In genomic region chr22:23117275-23117674, GRCh38 we compare ENCODE assay signal across 34 cellular contexts. TPM values are rescaled to one million over a fixed set of nuclear protein-coding genes. Genes with fewer than 3 reads are reported as not detected.
"Had no signal": no experiment of that assay in that cellular context is flagged by ENCODE, and none has a peak within 500 bp of the region (broad histone marks: within the 10 kb centered on the region; RNA-seq: fewer than 3 reads in every experiment).

No MANE protein-coding gene starts in this region.

- DNase-seq: activated CD4-positive, alpha-beta T cell treated with anti-CD3 and anti-CD28 coated beads for 1 hour; activated CD4-positive, alpha-beta T cell treated with anti-CD3 and anti-CD28 coated beads for 48 hours; activated CD4-positive, alpha-beta T cell treated with anti-CD3 and anti-CD28 coated beads, Interleukin-2, amount 50 U/mL, for 4 hours; activated CD4-positive, CD25-positive, alpha-beta regulatory T cell; activated CD8-positive, alpha-beta T cell treated with anti-CD3 and anti-CD28 coated beads for 36 hours; activated effector memory CD4-positive, alpha-beta T cell treated with anti-CD3 and anti-CD28 coated beads, Interleukin-2, amount 50 U/mL, for 16 hours; activated naive CD4-positive, alpha-beta T cell; activated naive CD4-positive, alpha-beta T cell treated with anti-CD3 and anti-CD28 coated beads, Interleukin-2, amount 50 U/mL, for 16 hours; activated naive CD8-positive, alpha-beta T cell treated with anti-CD3 and anti-CD28 coated beads for 36 hours; activated T-cell treated with anti-CD3 and anti-CD28 coated beads, Interleukin-2, amount 50 U/mL, for 1 hour; activated T-cell treated with anti-CD3 and anti-CD28 coated beads, Interleukin-2, amount 50 U/mL, for 72 hours; amniotic stem cell; central memory CD4-positive, alpha-beta T cell; NCI-H1105 treated with DMSO at 0.1 percent for 48 hours; NCI-H1436; NCI-H1694; NCI-H1930; NCI-H526; NCI-H748 treated with DMSO at 0.1 percent for 48 hours; NK-92 treated with Interleukin-12 subunit alpha and Interleukin-12 subunit beta, amount 100 ng/mL, for 24 hours; PC-3; Peyer's patch; RPMI8226; SIG-M5; T1000; WERI-Rb-1 had no signal

- H3K4me1 ChIP-seq: ascending aorta, breast epithelium, Peyer's patch had no signal

- H3K9me3 ChIP-seq: ascending aorta, breast epithelium, Peyer's patch had no signal

- H3K27ac ChIP-seq: ascending aorta, Peyer's patch, WERI-Rb-1 had no signal

- H3K4me3 ChIP-seq: ascending aorta, breast epithelium, Peyer's patch had no signal

- H3K27me3 ChIP-seq: ascending aorta, breast epithelium, Peyer's patch had no signal

- ATAC-seq: activated CD8-positive, alpha-beta T cell treated with anti-CD3 and anti-CD28 coated beads for 36 hours; activated T-cell treated with anti-CD3 and anti-CD28 coated beads, Interleukin-2, amount 50 U/mL, for 72 hours; activated T-helper 17 cell treated with anti-CD3 and anti-CD28 coated beads, Interleukin-2, amount 50 U/mL, for 72 hours; PC-3 had no signal

- H3K36me3 ChIP-seq: ascending aorta, breast epithelium, Peyer's patch had no signal

RNA-seq across cellular contexts. Expression of gene RSPH14, which starts 24.5 kb away (rescaled TPM):
- total RNA-seq: activated CD8-positive, alpha-beta memory T cell treated with anti-CD3 and anti-CD28 coated beads for 36 hours; activated CD8-positive, alpha-beta T cell treated with anti-CD3 and anti-CD28 coated beads for 36 hours; activated T-helper 17 cell treated with anti-CD3 and anti-CD28 coated beads, Interleukin-2, amount 50 U/mL, for 72 hours; ascending aorta; M059J; NCI-H460; Peyer's patch; T-helper 1 cell treated with Interleukin-12 subunit alpha and Interleukin-12 subunit beta and Interleukin-4 antibody, amounts not matched to agents 30 ng/mL and 1 ng/mL, for 36 hours; T-helper 2 cell treated with Interferon-gamma antibody and Interleukin-4, amounts not matched to agents 100 ng/mL and 5 ng/mL, for 36 hours had no signal

RNA-seq across cellular contexts. Expression of gene RAB36, which starts 28.0 kb away (rescaled TPM):
- total RNA-seq: T-helper 1 cell treated with Interleukin-12 subunit alpha and Interleukin-12 subunit beta and Interleukin-4 antibody, amounts not matched to agents 30 ng/mL and 1 ng/mL, for 36 hours; T-helper 2 cell treated with Interferon-gamma antibody and Interleukin-4, amounts not matched to agents 100 ng/mL and 5 ng/mL, for 36 hours had no signal
